8 cellular contexts compared by ENCODE assay signal in the genomic region with DNA sequence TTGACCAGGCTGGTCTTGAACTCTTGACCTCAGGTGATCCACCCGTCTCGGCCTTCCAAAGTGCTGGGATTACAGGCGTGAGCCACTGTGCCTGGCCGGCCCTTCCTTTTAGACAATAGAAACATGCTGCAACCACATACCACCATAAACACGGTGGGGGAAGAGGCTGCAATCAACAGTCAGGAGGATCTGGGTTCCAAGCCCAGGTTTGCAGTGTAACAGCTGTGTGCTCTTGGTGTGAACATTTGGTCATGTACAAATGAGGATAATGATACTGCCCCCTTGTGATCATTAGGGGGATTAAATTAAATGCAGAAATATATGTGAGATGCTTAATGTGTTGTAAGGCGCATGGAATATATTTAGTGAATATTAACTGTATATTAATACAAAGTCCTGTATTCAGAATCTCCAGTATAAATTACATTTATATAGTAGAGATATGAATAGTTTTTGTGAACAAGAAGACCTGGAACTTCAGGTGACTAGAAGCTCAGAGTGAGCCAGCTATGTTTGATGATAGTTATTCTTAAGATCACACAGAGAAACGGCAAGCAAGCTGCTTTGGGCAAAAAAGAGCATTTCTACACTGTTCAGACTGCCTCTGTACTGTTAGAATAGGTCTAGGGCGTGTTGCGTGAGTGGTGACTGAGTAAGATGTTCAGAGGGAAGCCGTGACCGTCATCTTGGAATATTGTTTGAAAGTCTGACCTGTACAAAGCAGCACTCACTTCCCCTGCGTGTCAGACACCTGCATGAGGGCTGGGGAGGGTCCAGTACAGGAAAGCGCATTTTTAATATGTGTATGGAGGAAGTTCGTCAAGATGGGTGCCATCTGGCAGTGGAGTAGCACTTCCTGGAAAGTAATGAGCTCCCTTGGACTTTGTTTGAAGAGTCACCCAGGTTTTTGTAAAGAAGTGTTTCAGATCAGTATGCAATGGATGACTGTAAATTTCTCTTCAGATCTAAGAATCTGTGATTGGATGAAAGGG.
DNase-seq lines count a peak whose midpoint lies in the region; ATAC-seq and TF ChIP-seq lines count a peak whose summit lies in the region.

No MANE protein-coding gene starts in this region.

- H3K4me1 Mint-ChIP-seq in activated naive CD4-positive, alpha-beta T cell treated with anti-CD3 and anti-CD28 coated beads, Interleukin-2, amount 50 U/mL, for 24 hours = peaks cover 64% of the 10 kb centered on the region
- peaks cover 20% of the 10 kb centered on the region for H3K4me1 Mint-ChIP-seq in MCF 10A (ENCODE audit: insufficient read depth, unreplicated experiment)

- ATAC-seq in GM21529 (IDR thresholded peaks at IDR 0.05; ENCODE audit: unreplicated experiment) = no peak
- no peak for ATAC-seq in GM18519 (IDR thresholded peaks at IDR 0.05; ENCODE audit: low FRiP score, unreplicated experiment)

- H3K27ac Mint-ChIP-seq in activated naive CD4-positive, alpha-beta T cell treated with anti-CD3 and anti-CD28 coated beads, Interleukin-2, amount 50 U/mL, for 24 hours = peak overlapping the region; percentile 46
- H3K27ac Mint-ChIP-seq in MCF 10A (ENCODE audit: low read depth, unreplicated experiment) = peak overlapping the region; percentile 59

- peak; percentile 53 for TF ChIP-seq CTCF in MCF 10A (IDR thresholded peaks at IDR 0.05; ENCODE audit: unreplicated experiment)

- DNase-seq in activated naive CD4-positive, alpha-beta T cell treated with anti-CD3 and anti-CD28 coated beads, Interleukin-2, amount 50 U/mL, for 16 hours = no peak
- peak; percentile 68 for DNase-seq in HEK293T (ENCODE audit: extremely low spot score)
- peak; percentile 11 for DNase-seq in NCI-H774 (lab: John Stamatoyannopoulos, UW)
- DNase-seq in MCF 10A (ENCODE audit: unreplicated experiment) = peak; percentile 75
- peak; percentile 63 to 75 for DNase-seq in lung microvascular endothelial cell (ENCODE audit: low read depth in 2 of 2)

- H3K36me3 Mint-ChIP-seq in activated naive CD4-positive, alpha-beta T cell treated with anti-CD3 and anti-CD28 coated beads, Interleukin-2, amount 50 U/mL, for 24 hours = no peaks in the 10 kb centered on the region
- peaks cover 15% of the 10 kb centered on the region for H3K36me3 Mint-ChIP-seq in MCF 10A (ENCODE audit: insufficient read depth, unreplicated experiment)

- intact Hi-C loops in MCF 10A (cut with micrococcal nuclease) = loop anchor here (1.0 kb wide), 1 partner anchor 363 kb away; no protein-coding TSS in a partner anchor

- BruUV-seq in MCF 10A (replicated peaks; lab: Mats Ljungman, UMichigan) = no TSS peak

- H3K4me3 Mint-ChIP-seq in activated naive CD4-positive, alpha-beta T cell treated with anti-CD3 and anti-CD28 coated beads, Interleukin-2, amount 50 U/mL, for 24 hours = no peak overlapping the region
- H3K4me3 Mint-ChIP-seq in MCF 10A (ENCODE audit: unreplicated experiment) = no peak overlapping the region

- CTCF ChIA-PET in HEK293T (lab: Yijun Ruan, JAX) = interaction anchor here (0.6 to 2.0 kb wide), 20 partner anchors 9 to 363 kb away, joined by 3 to 14 read pairs (median 3); no protein-coding TSS in a partner anchor
- CTCF ChIA-PET in MCF 10A (lab: Yijun Ruan, JAX) = interaction anchor here (0.6 to 3.5 kb wide), 38 partner anchors 8 to 1312 kb away, joined by 3 to 26 read pairs (median 4); no protein-coding TSS in a partner anchor

- POLR2A ChIA-PET in HEK293T (lab: Yijun Ruan, JAX) = interaction anchor here (1.0 to 1.8 kb wide), 3 partner anchors 8 to 16 kb away, joined by 3 to 5 read pairs (median 4); no protein-coding TSS in a partner anchor
- POLR2A ChIA-PET in MCF 10A (lab: Yijun Ruan, JAX) = interaction anchor here (0.6 to 3.1 kb wide), 15 partner anchors 8 to 1534 kb away, joined by 3 to 14 read pairs (median 4); a partner anchor contains a TSS

- no peaks in the 10 kb centered on the region for H3K27me3 Mint-ChIP-seq in activated naive CD4-positive, alpha-beta T cell treated with anti-CD3 and anti-CD28 coated beads, Interleukin-2, amount 50 U/mL, for 24 hours
- H3K27me3 Mint-ChIP-seq in MCF 10A (ENCODE audit: insufficient read depth, unreplicated experiment) = no peaks in the 10 kb centered on the region

- H3K9me3 Mint-ChIP-seq in activated naive CD4-positive, alpha-beta T cell treated with anti-CD3 and anti-CD28 coated beads, Interleukin-2, amount 50 U/mL, for 24 hours = no peaks in the 10 kb centered on the region
- H3K9me3 Mint-ChIP-seq in MCF 10A (ENCODE audit: unreplicated experiment) = no peaks in the 10 kb centered on the region

TF ChIP-seq in HEK293T, 16 proteins besides CTCF, POLR2A, EP300 and RAD21:
- TF ChIP-seq ARNT (IDR thresholded peaks at IDR 0.05) = peak; percentile 8; the same call in 1 of the 2 replicates
- TF ChIP-seq SUZ12 (IDR thresholded peaks at IDR 0.05) = no peak
- TF ChIP-seq ZNF384 (IDR thresholded peaks at IDR 0.05) = no peak
- TF ChIP-seq NFRKB (IDR thresholded peaks at IDR 0.05) = no peak
- no peak for TF ChIP-seq ELF4 (IDR thresholded peaks at IDR 0.05)
- no peak for TF ChIP-seq FOXM1 (IDR thresholded peaks at IDR 0.05; ENCODE audit: borderline replicate concordance)
- no peak for TF ChIP-seq TARDBP (IDR thresholded peaks at IDR 0.05)
- no peak for TF ChIP-seq CTBP1 (IDR thresholded peaks at IDR 0.05; ENCODE audit: borderline replicate concordance)
- TF ChIP-seq FOXA1 (IDR thresholded peaks at IDR 0.05) = no peak
- no peak for TF ChIP-seq LEF1 (IDR thresholded peaks at IDR 0.05; ENCODE audit: borderline replicate concordance)
- TF ChIP-seq BHLHE40 (IDR thresholded peaks at IDR 0.05; ENCODE audit: borderline replicate concordance) = no peak
- no peak for TF ChIP-seq FOXK2 (IDR thresholded peaks at IDR 0.05)
- 0 out of 2 replicates have a peak, but pooled peaks have one; percentile 8 for TF ChIP-seq L3MBTL2 (conservative IDR thresholded peaks at IDR 0.05)
